Comparison of ENCODE assay signal across 1 cellular context in the genomic region with DNA sequence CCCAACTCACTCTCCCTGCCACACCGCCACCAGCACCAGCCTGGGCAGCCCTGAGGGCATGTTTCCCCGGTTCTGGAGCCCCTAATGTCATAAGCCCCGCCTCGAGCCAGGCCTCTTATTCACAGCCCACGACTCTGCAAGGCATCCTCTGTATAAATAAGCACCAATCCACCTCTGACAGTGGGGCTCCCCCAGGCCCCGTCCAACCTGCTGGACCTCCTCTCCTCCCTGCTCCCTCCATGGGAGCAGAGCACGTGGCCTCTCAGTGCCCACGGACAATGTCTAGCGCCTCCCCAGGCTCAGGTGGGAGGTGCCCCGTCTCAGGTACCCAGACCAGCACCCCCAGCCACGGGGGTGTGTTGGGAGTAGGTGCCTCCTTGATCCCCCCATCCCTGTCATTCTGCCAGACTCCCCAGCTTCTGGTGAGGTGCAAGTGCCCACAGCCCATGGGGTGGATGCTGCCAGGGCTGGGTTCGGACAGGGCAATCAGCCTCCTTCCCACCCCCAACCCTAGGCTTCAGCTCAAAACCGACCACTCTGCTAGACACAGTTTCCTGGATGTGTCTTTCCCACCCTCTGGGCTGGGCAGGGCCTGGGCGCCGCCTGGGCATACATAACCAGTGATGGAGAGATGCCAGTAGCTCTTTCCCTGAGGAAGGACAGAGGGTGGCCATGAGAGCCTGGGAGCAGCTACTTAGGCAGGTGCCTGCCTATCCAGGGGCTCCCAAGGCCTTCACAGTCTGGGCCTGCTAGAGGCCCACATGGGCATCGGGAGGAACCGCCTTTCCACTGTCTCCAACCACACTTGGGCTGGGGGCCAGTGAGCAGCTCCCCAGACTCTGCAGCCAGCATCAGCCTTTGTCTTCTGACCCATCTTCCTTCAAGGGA.
TF ChIP-seq lines count a peak whose summit lies in the region.

No MANE protein-coding gene starts in this region.

TF ChIP-seq in H1, 55 proteins besides CTCF, POLR2A, EP300 and RAD21:
- TF ChIP-seq SP4 (IDR thresholded peaks at IDR 0.05; ENCODE audit: low read length) = no peak
- no peak for TF ChIP-seq RNF2 (IDR thresholded peaks at IDR 0.05; ENCODE audit: borderline replicate concordance, low read depth, low read length, missing control alignments, poor library complexity, severe bottlenecking)
- TF ChIP-seq, protein P1, sequence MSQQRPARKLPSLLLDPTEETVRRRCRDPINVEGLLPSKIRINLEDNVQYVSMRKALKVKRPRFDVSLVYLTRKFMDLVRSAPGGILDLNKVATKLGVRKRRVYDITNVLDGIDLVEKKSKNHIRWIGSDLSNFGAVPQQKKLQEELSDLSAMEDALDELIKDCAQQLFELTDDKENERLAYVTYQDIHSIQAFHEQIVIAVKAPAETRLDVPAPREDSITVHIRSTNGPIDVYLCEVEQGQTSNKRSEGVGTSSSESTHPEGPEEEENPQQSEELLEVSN (IDR thresholded peaks at IDR 0.05) = peak; percentile 41
- TF ChIP-seq BCL11A (IDR thresholded peaks at IDR 0.05; ENCODE audit: low read depth in 2 of 2, low read length in 2 of 2) = no peak
- TF ChIP-seq GABPA (IDR thresholded peaks at IDR 0.05; ENCODE audit: borderline replicate concordance, insufficient read depth, low read length) = no peak
- no peak for TF ChIP-seq TAF1 (IDR thresholded peaks at IDR 0.05; ENCODE audit: low read depth, low read length)
- TF ChIP-seq, protein P2, sequence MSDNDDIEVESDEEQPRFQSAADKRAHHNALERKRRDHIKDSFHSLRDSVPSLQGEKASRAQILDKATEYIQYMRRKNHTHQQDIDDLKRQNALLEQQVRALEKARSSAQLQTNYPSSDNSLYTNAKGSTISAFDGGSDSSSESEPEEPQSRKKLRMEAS (IDR thresholded peaks at IDR 0.05) = peak; percentile 83
- TF ChIP-seq, protein P3, sequence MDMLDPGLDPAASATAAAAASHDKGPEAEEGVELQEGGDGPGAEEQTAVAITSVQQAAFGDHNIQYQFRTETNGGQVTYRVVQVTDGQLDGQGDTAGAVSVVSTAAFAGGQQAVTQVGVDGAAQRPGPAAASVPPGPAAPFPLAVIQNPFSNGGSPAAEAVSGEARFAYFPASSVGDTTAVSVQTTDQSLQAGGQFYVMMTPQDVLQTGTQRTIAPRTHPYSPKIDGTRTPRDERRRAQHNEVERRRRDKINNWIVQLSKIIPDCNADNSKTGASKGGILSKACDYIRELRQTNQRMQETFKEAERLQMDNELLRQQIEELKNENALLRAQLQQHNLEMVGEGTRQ (IDR thresholded peaks at IDR 0.05; ENCODE audit: low read length) = no peak
- TF ChIP-seq RBBP5 (IDR thresholded peaks at IDR 0.05; ENCODE audit: borderline replicate concordance, low read depth, low read length) = no peak
- TF ChIP-seq POU5F1 (IDR thresholded peaks at IDR 0.05; ENCODE audit: low read depth, low read length) = no peak
- TF ChIP-seq, protein P4, sequence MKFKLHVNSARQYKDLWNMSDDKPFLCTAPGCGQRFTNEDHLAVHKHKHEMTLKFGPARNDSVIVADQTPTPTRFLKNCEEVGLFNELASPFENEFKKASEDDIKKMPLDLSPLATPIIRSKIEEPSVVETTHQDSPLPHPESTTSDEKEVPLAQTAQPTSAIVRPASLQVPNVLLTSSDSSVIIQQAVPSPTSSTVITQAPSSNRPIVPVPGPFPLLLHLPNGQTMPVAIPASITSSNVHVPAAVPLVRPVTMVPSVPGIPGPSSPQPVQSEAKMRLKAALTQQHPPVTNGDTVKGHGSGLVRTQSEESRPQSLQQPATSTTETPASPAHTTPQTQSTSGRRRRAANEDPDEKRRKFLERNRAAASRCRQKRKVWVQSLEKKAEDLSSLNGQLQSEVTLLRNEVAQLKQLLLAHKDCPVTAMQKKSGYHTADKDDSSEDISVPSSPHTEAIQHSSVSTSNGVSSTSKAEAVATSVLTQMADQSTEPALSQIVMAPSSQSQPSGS (IDR thresholded peaks at IDR 0.05; ENCODE audit: low read length) = no peak
- TF ChIP-seq TCF12 (IDR thresholded peaks at IDR 0.05; ENCODE audit: low read depth, low read length) = no peak
- TF ChIP-seq ASH2L (IDR thresholded peaks at IDR 0.05; ENCODE audit: low read length) = no peak
- TF ChIP-seq CHD2 (IDR thresholded peaks at IDR 0.05; ENCODE audit: low read length) = no peak
- no peak for TF ChIP-seq KDM4A (IDR thresholded peaks at IDR 0.05; ENCODE audit: low read depth, low read length, severe bottlenecking)
